10 cellular contexts compared by ENCODE assay signal in genomic region chr13:30429721-30430694, GRCh38. TPM values are rescaled to one million over a fixed set of nuclear protein-coding genes. Genes with fewer than 3 reads are reported as not detected.
A peak's percentile ranks its signal among the peaks of the same experiment; 100 is the strongest.
DNase-seq lines count a peak whose midpoint lies in the region; ATAC-seq and TF ChIP-seq lines count a peak whose summit lies in the region.
"Had no signal": no experiment of that assay in that cellular context is flagged by ENCODE, and none has a peak within 500 bp of the region (broad histone marks: within the 10 kb centered on the region; RNA-seq: fewer than 3 reads in every experiment).

No MANE protein-coding gene starts in this region.

- H3K9me3 ChIP-seq in right atrium auricular region = no peaks in the 10 kb centered on the region

- no peak overlapping the region for H3K9ac ChIP-seq in rectal smooth muscle tissue (ENCODE audit: low read length)

- in situ Hi-C loops in astrocyte of the spinal cord (cut with HindIII; ENCODE audit: low sequenced_read_pairs) = no loop called here

- H3K27ac ChIP-seq in rectal smooth muscle tissue (ENCODE audit: low read depth, low read length) = peak overlapping the region; percentile 46
- no peak overlapping the region for H3K27ac ChIP-seq in right atrium auricular region

- H3K36me3 ChIP-seq in rectal smooth muscle tissue (ENCODE audit: control insufficient read depth, insufficient read depth, low read length) (no peaks in the 10 kb centered on the region), right atrium auricular region (no peaks in the 10 kb centered on the region)

- DNase-seq in M059J (ENCODE audit: low read depth) (peak; percentile 91), astrocyte of the spinal cord (ENCODE audit: low read depth, low spot score) (peak; percentile 92), NCI-H2107 treated with DMSO at 0.1 percent for 48 hours (lab: John Stamatoyannopoulos, UW; ENCODE audit: unreplicated experiment) (no peak), right atrium auricular region (ENCODE audit: low spot score) (no peak)
- DNase-seq: naive B cell had no signal

- peak overlapping the region; percentile 67; the same call in 1 of the 2 replicates for H3K4me3 ChIP-seq in GM08714 (ENCODE audit: low read length)
- H3K4me3 ChIP-seq in astrocyte of the spinal cord (ENCODE audit: low read depth, low read length) = no peak overlapping the region
- H3K4me3 ChIP-seq in rectal smooth muscle tissue (ENCODE audit: low read length) = no peak overlapping the region
- no peak overlapping the region for H3K4me3 ChIP-seq in right atrium auricular region

- TF ChIP-seq CTCF in astrocyte of the spinal cord (IDR thresholded peaks at IDR 0.05; ENCODE audit: low read depth, low read length) = no peak
- TF ChIP-seq CTCF in right atrium auricular region (IDR thresholded peaks at IDR 0.05) = no peak

- no peaks in the 10 kb centered on the region for H3K4me1 ChIP-seq in rectal smooth muscle tissue (ENCODE audit: control insufficient read depth, insufficient read depth, low read length)
- H3K4me1 ChIP-seq in right atrium auricular region = no peaks in the 10 kb centered on the region

- H3K27me3 ChIP-seq in rectal smooth muscle tissue (ENCODE audit: control insufficient read depth, insufficient read depth, low read length) = no peaks in the 10 kb centered on the region
- H3K27me3 ChIP-seq in right atrium auricular region = no peaks in the 10 kb centered on the region

- ATAC-seq in GM21737 (IDR thresholded peaks at IDR 0.05; ENCODE audit: unreplicated experiment) = peak; percentile 61
- ATAC-seq in HG02763 (IDR thresholded peaks at IDR 0.05; ENCODE audit: unreplicated experiment) = no peak

RNA-seq across cellular contexts. Expression of gene UBE2L5, which starts 7.7 kb away (rescaled TPM):
- not detected in 2 replicates for total RNA-seq in M059J (2014; rRNA removed; shearing (Covaris generic))
- 1 to 10 TPM in 1 of 2 donors, not detected in 1; 1.1 TPM for total RNA-seq in right atrium auricular region
- total RNA-seq: SK-MEL-5 had no signal

RNA-seq across cellular contexts. Expression of gene HMGB1, which starts 35.7 kb away (rescaled TPM):
- 610 and 697 TPM in 2 replicates for total RNA-seq in M059J (2014; rRNA removed; shearing (Covaris generic))
- total RNA-seq in right atrium auricular region = 100 to 1,000 TPM; 133 to 190 TPM

Comparison
In these comparisons a context has a peak if more than half of its experiments do, and no peak if none do; other contexts are left out.
1. DNase-seq: peak in M059J (single experiment) and astrocyte of the spinal cord (single experiment); none in NCI-H2107 treated with DMSO at 0.1 percent for 48 hours (single experiment) and right atrium auricular region (single experiment).